Comparison of ENCODE assay signal across 22 cellular contexts in genomic region chr9:122322553-122322952, GRCh38. TPM values are rescaled to one million over a fixed set of nuclear protein-coding genes. Genes with fewer than 3 reads are reported as not detected.
DNase-seq lines count a peak whose midpoint lies in the region; ATAC-seq and TF ChIP-seq lines count a peak whose summit lies in the region.
"Had no signal": no experiment of that assay in that cellular context is flagged by ENCODE, and none has a peak within 500 bp of the region (broad histone marks: within the 10 kb centered on the region; RNA-seq: fewer than 3 reads in every experiment).

No MANE protein-coding gene starts in this region.

- H2AFZ ChIP-seq in neuronal stem cell (ENCODE audit: low read length), result no peak overlapping the region
- H2AFZ ChIP-seq: PC-9 had no signal

- 79% methylated on average over 2 of the region's 2 CpGs for WGBS in right cardiac atrium
- WGBS in endodermal cell (ENCODE audit: insufficient coverage in 1 of 2, insufficient read length in 1 of 2), 2 experiments, result 91 to 96% methylated on average over 2 of the region's 2 CpGs
- no CpG with 5 or more reads among the region's 2 CpGs for WGBS in neuronal stem cell (ENCODE audit: extremely low coverage in 2 of 2, insufficient read length in 2 of 2, insufficient replicate concordance in 1 of 2), 2 donors
- 81 to 100% methylated on average over 2 of the region's 2 CpGs for WGBS in body of pancreas, 2 donors

- no peak overlapping the region for H2AK5ac ChIP-seq in neuronal stem cell (ENCODE audit: low read depth, low read length)

- H3K9me3 ChIP-seq in right cardiac atrium (ENCODE audit: control insufficient read depth, low read length) (no peaks in the 10 kb centered on the region), endodermal cell (ENCODE audit: control insufficient read depth, low read length) (no peaks in the 10 kb centered on the region), stomach smooth muscle (ENCODE audit: control insufficient read depth in 2 of 2, low read length in 2 of 2) (no peaks in the 10 kb centered on the region), neuronal stem cell (replicated peaks in 1 of 2; ENCODE audit: control insufficient read depth in 2 of 2, insufficient read depth in 1 of 2, low read depth in 1 of 2, low read length in 2 of 2) (no peaks in the 10 kb centered on the region), body of pancreas (no peaks in the 10 kb centered on the region)
- H3K9me3 ChIP-seq: BLaER1 had no signal

- H3K4me1 ChIP-seq in right cardiac atrium (ENCODE audit: control insufficient read depth, insufficient read depth, low read length), result no peaks in the 10 kb centered on the region
- no peaks in the 10 kb centered on the region for H3K4me1 ChIP-seq in endodermal cell (ENCODE audit: control insufficient read depth, insufficient read depth, low read length)
- peaks cover 49% of the 10 kb centered on the region for H3K4me1 ChIP-seq in stomach smooth muscle (ENCODE audit: control insufficient read depth, insufficient read depth, low read length)
- H3K4me1 ChIP-seq in neuronal stem cell (ENCODE audit: control insufficient read depth in 2 of 2, insufficient read depth in 1 of 2, low read depth in 1 of 2, low read length in 2 of 2), result peaks cover 0 to 1% of the 10 kb centered on the region in 2 donors
- no peaks in the 10 kb centered on the region for H3K4me1 ChIP-seq in body of pancreas
- H3K4me1 ChIP-seq: BLaER1 had no signal

- no peaks in the 10 kb centered on the region for H3K27me3 Mint-ChIP-seq in endodermal cell (ENCODE audit: insufficient read depth)
- H3K27me3 Mint-ChIP-seq: CD4-positive, CD25-positive, alpha-beta regulatory T cell had no signal

- ATAC-seq in Right ventricle myocardium superior (ENCODE audit: poor library complexity) (peak; percentile 34), right cardiac atrium (no peak), body of pancreas (no peak)

- H4K91ac ChIP-seq in neuronal stem cell (ENCODE audit: low read depth, low read length, poor library complexity), result no peak overlapping the region

- H2BK12ac ChIP-seq in neuronal stem cell (ENCODE audit: low read length), result no peak overlapping the region

- H2BK15ac ChIP-seq in neuronal stem cell (ENCODE audit: low read length), result no peak overlapping the region

- H3K4ac ChIP-seq in neuronal stem cell (ENCODE audit: low read length), result no peak overlapping the region

- no peak overlapping the region for H2BK120ac ChIP-seq in neuronal stem cell (ENCODE audit: low read depth, low read length)

- H3K36me3 Mint-ChIP-seq in endodermal cell (ENCODE audit: low read depth), result peaks cover 24% of the 10 kb centered on the region

- H3K14ac ChIP-seq in neuronal stem cell (ENCODE audit: low read length), result no peak overlapping the region

- intact Hi-C loops in Right ventricle myocardium superior (cut with DNase I), result no loop called here
- intact Hi-C loops in right cardiac atrium (cut with DNase I), result no loop called here
- intact Hi-C loops in body of pancreas (cut with DNase I), result no loop called here

- H3K4me1 Mint-ChIP-seq in endodermal cell, result no peaks in the 10 kb centered on the region

- H3K79me1 ChIP-seq in neuronal stem cell (ENCODE audit: low read depth, low read length), result no peaks in the 10 kb centered on the region

- H3K27me3 ChIP-seq in right cardiac atrium (ENCODE audit: control insufficient read depth, insufficient read depth), result no peaks in the 10 kb centered on the region
- no peaks in the 10 kb centered on the region for H3K27me3 ChIP-seq in endodermal cell (ENCODE audit: control insufficient read depth, insufficient read depth, low read length, poor library complexity, severe bottlenecking)
- no peaks in the 10 kb centered on the region for H3K27me3 ChIP-seq in stomach smooth muscle (ENCODE audit: control insufficient read depth in 1 of 2, insufficient read depth in 2 of 2, low read length in 2 of 2)
- H3K27me3 ChIP-seq in neuronal stem cell (ENCODE audit: control insufficient read depth in 3 of 3, insufficient read depth in 3 of 3, low read depth in 1 of 3, low read length in 3 of 3), result no peaks in the 10 kb centered on the region
- no peaks in the 10 kb centered on the region for H3K27me3 ChIP-seq in body of pancreas
- H3K27me3 ChIP-seq: BLaER1 had no signal

- H3K9ac ChIP-seq in endodermal cell (ENCODE audit: extremely low read depth, low read length, poor library complexity, severe bottlenecking), result no peak overlapping the region
- H3K9ac ChIP-seq in stomach smooth muscle (ENCODE audit: low read length in 2 of 2), result no peak overlapping the region
- no peak overlapping the region for H3K9ac ChIP-seq in neuronal stem cell (ENCODE audit: low read depth, low read length, poor library complexity)
- H3K9ac ChIP-seq: BLaER1 had no signal

- H3K4me3 ChIP-seq in right cardiac atrium (ENCODE audit: low read length) (no peak overlapping the region), endodermal cell (ENCODE audit: low read length) (no peak overlapping the region), stomach smooth muscle (ENCODE audit: low read length in 2 of 2) (no peak overlapping the region), neuronal stem cell (ENCODE audit: low read length in 2 of 2) (no peak overlapping the region), body of pancreas (no peak overlapping the region)
- H3K4me3 ChIP-seq: BLaER1, PC-9 had no signal

- peaks cover 26% of the 10 kb centered on the region for H3K36me3 ChIP-seq in endodermal cell (ENCODE audit: control insufficient read depth, insufficient read depth, low read length)
- H3K36me3 ChIP-seq in stomach smooth muscle (ENCODE audit: control insufficient read depth in 2 of 2, insufficient read depth in 2 of 2, low read length in 2 of 2), result peaks cover 3 to 6% of the 10 kb centered on the region in 2 donors
- peaks cover 9 to 37% of the 10 kb centered on the region in 2 donors for H3K36me3 ChIP-seq in neuronal stem cell (replicated peaks in 1 of 2; ENCODE audit: control insufficient read depth in 2 of 2, insufficient read depth in 2 of 2, low read length in 2 of 2)
- H3K36me3 ChIP-seq in body of pancreas (replicated peaks in 1 of 2; ENCODE audit: insufficient read depth in 1 of 2, low read depth in 2 of 2), result peaks cover 7 to 10% of the 10 kb centered on the region in 2 donors

- H3K23ac ChIP-seq in neuronal stem cell (ENCODE audit: low read depth, low read length, poor library complexity), result no peak overlapping the region

- TF ChIP-seq CTCF in endodermal cell (conservative IDR thresholded peaks at IDR 0.05) (no peak), body of pancreas (IDR thresholded peaks at IDR 0.05) (no peak)

- H3K4me2 ChIP-seq in neuronal stem cell (ENCODE audit: insufficient read depth, low read length, poor library complexity, severe bottlenecking), result no peak overlapping the region
- H3K4me2 ChIP-seq: BLaER1, PC-9 had no signal

- no peak for TF ChIP-seq POLR2A in body of pancreas (IDR thresholded peaks at IDR 0.05)

- DNase-seq in Right ventricle myocardium superior (no peak), right cardiac atrium (no peak), endodermal cell (peak; percentile 26), midbrain (lab: John Stamatoyannopoulos, UW) (peak; percentile 2), neuronal stem cell (ENCODE audit: low spot score) (no peak), body of pancreas (no peak)
- DNase-seq: CD4-positive, CD25-positive, alpha-beta regulatory T cell; DMS153; KBM-7; MV-4-11; NCI-H1105; NCI-H1436 treated with DMSO at 0.1 percent for 48 hours; NCI-H187 treated with DMSO at 0.1 percent for 48 hours; NCI-H2107; NCI-H524 treated with DMSO at 0.1 percent for 48 hours; NCI-H774; PC-9; RPMI8226; SHP77 treated with DMSO at 0.1 percent for 48 hours had no signal

- no peak overlapping the region for H2BK5ac ChIP-seq in neuronal stem cell (ENCODE audit: low read length)

- no peak overlapping the region for H3K27ac Mint-ChIP-seq in endodermal cell
- H3K27ac Mint-ChIP-seq: CD4-positive, CD25-positive, alpha-beta regulatory T cell had no signal

- H4K8ac ChIP-seq in neuronal stem cell (ENCODE audit: low read depth, low read length), result no peak overlapping the region

- no peaks in the 10 kb centered on the region for H3K9me3 Mint-ChIP-seq in endodermal cell
- H3K9me3 Mint-ChIP-seq: CD4-positive, CD25-positive, alpha-beta regulatory T cell had no signal

- H3K4me3 Mint-ChIP-seq in endodermal cell, result no peak overlapping the region
- H3K4me3 Mint-ChIP-seq: CD4-positive, CD25-positive, alpha-beta regulatory T cell had no signal

- H3K18ac ChIP-seq in neuronal stem cell (ENCODE audit: low read length), result no peak overlapping the region

- H3K27ac ChIP-seq in right cardiac atrium (ENCODE audit: low read length), result no peak overlapping the region
- H3K27ac ChIP-seq in endodermal cell (ENCODE audit: low read depth, low read length), result no peak overlapping the region
- peak overlapping the region; percentile 46 for H3K27ac ChIP-seq in stomach smooth muscle (ENCODE audit: low read length)
- H3K27ac ChIP-seq in neuronal stem cell (replicated peaks; ENCODE audit: low read length), result no peak overlapping the region
- no peak overlapping the region for H3K27ac ChIP-seq in body of pancreas
- H3K27ac ChIP-seq: BLaER1, PC-9 had no signal

RNA-seq across cellular contexts. Expression of gene PTGS1, which starts 48.3 kb away (rescaled TPM):
- total RNA-seq in Right ventricle myocardium superior (4.0 TPM), right cardiac atrium (10 to 100 TPM; 11.7 to 29.2 (median 22.6) TPM), endodermal cell (1 to 10 TPM in 1 of 2 donors, under 1 TPM in 1; 0.84 to 1.1 TPM), body of pancreas (1 to 10 TPM; 2.1 to 3.0 TPM)
- 4.5 TPM for polyA plus RNA-seq in right cardiac atrium
- 2.6 TPM for polyA plus RNA-seq in endodermal cell (2013, experiment 1 of 2)
- polyA plus RNA-seq in endodermal cell (2013, experiment 2 of 2), result 2.0 TPM
- 2.0 TPM for polyA plus RNA-seq in neuronal stem cell (2013, experiment 1 of 2)
- 1.9 TPM for polyA plus RNA-seq in neuronal stem cell (2013, experiment 2 of 2)
- total RNA-seq: G401 had no signal

RNA-seq across cellular contexts. Expression of gene MRRF, which starts 57.9 kb away (rescaled TPM):
- total RNA-seq in Right ventricle myocardium superior (35.7 TPM), right cardiac atrium (10 to 100 TPM; 24.9 to 33.8 (median 28.7) TPM), endodermal cell (10 to 100 TPM; 25.8 to 27.6 TPM), body of pancreas (10 to 100 TPM; 11.9 to 13.5 TPM)
- polyA plus RNA-seq in right cardiac atrium, result 23.1 TPM
- 31.8 TPM for polyA plus RNA-seq in endodermal cell (2013, experiment 1 of 2)
- 27.9 TPM for polyA plus RNA-seq in endodermal cell (2013, experiment 2 of 2)
- polyA plus RNA-seq in neuronal stem cell (2013, experiment 1 of 2), result 21.2 TPM
- polyA plus RNA-seq in neuronal stem cell (2013, experiment 2 of 2), result 23.2 TPM

RNA-seq across cellular contexts. Expression of gene RBM18, which starts 57.9 kb away (rescaled TPM):
- total RNA-seq in Right ventricle myocardium superior (37.3 TPM), right cardiac atrium (10 to 100 TPM; 30.4 to 36.2 (median 33.2) TPM), endodermal cell (10 to 100 TPM; 15.7 to 17.3 TPM), body of pancreas (1 to 10 TPM; 4.6 to 5.4 TPM)
- 13.8 TPM for polyA plus RNA-seq in right cardiac atrium
- polyA plus RNA-seq in endodermal cell (2013, experiment 1 of 2), result 23.0 TPM
- 19.6 TPM for polyA plus RNA-seq in endodermal cell (2013, experiment 2 of 2)
- polyA plus RNA-seq in neuronal stem cell (2013, experiment 1 of 2), result 12.7 TPM
- polyA plus RNA-seq in neuronal stem cell (2013, experiment 2 of 2), result 12.1 TPM

Comparison
In these comparisons a context has a peak if more than half of its experiments do, and no peak if none do; other contexts are left out.
1. DNase-seq: peak in endodermal cell (single experiment) and midbrain (single experiment); none in Right ventricle myocardium superior (single experiment), right cardiac atrium (0 of 3), neuronal stem cell (single experiment) and body of pancreas (0 of 4).